Comparison of ENCODE assay signal across 10 cellular contexts in the genomic region with DNA sequence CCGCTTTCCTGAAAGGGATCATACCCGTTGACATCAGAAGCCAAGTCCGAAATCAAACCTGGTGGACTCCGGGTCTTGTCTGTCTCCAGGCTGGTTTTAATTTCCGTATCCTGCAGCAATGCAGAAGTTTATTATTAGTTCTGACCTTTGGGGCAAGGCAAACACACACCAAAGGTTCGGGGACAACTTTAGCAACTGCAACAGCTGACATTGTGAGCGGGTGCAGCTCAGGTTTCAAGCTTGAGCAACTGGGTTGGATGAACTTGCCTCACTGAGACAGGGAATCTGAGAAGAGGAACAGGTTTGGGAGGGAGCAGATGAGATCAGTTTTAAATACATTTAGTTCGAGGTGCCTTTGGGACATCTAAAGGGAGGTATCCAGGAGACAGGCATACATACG.
DNase-seq lines count a peak whose midpoint lies in the region; ATAC-seq and TF ChIP-seq lines count a peak whose summit lies in the region.
"Had no signal": no experiment of that assay in that cellular context is flagged by ENCODE, and none has a peak within 500 bp of the region (broad histone marks: within the 10 kb centered on the region; RNA-seq: fewer than 3 reads in every experiment).

No MANE protein-coding gene starts in this region.

- H3K27ac ChIP-seq in Panc1 (ENCODE audit: low read length): peak overlapping the region; percentile 97; the same call in 1 of the 2 replicates

- peak; percentile 17 for DNase-seq in DMS53 (lab: John Stamatoyannopoulos, UW)
- DNase-seq in DMS53 treated with DMSO at 0.1 percent for 48 hours (lab: John Stamatoyannopoulos, UW; ENCODE audit: unreplicated experiment): no peak
- DNase-seq in Panc1 (ENCODE audit: low read depth, low spot score): no peak
- peak; percentile 45 for DNase-seq in fibroblast of mammary gland (ENCODE audit: low read depth)
- DNase-seq in COLO829 (ENCODE audit: low spot score): no peak
- DNase-seq in NCI-H2029 treated with DMSO at 0.1 percent for 48 hours (lab: John Stamatoyannopoulos, UW): no peak
- DNase-seq: 8988T, T-helper 9 cell had no signal

- H3K27me3 ChIP-seq in Panc1 (ENCODE audit: control insufficient read depth, insufficient read depth, low read length): no peaks in the 10 kb centered on the region
- no peaks in the 10 kb centered on the region for H3K27me3 ChIP-seq in skeletal muscle satellite cell (ENCODE audit: control insufficient read depth, insufficient read depth, low read length)

- no peaks in the 10 kb centered on the region for H3K36me3 ChIP-seq in Panc1 (ENCODE audit: control insufficient read depth, insufficient read depth, low read length)
- no peaks in the 10 kb centered on the region for H3K36me3 ChIP-seq in skeletal muscle satellite cell (ENCODE audit: insufficient read depth, low read length)

- intact Hi-C loops in Panc1 (cut with micrococcal nuclease; ENCODE audit: unreplicated experiment): loop anchor here (10.0 kb wide), 2 partner anchors 144 to 424 kb away; no protein-coding TSS in a partner anchor

- TF ChIP-seq CTCF in Panc1 (IDR thresholded peaks at IDR 0.05) (no peak), fibroblast of mammary gland (conservative IDR thresholded peaks at IDR 0.05; ENCODE audit: control insufficient read depth, insufficient read depth, low read depth, low read length) (no peak)

- POLR2A ChIA-PET in Panc1 (lab: Charles Lee): no interaction called here

- H3K9me3 ChIP-seq in Panc1 (ENCODE audit: control insufficient read depth, insufficient read depth, low read depth, low read length) (no peaks in the 10 kb centered on the region), skeletal muscle satellite cell (replicated peaks; ENCODE audit: low read length) (no peaks in the 10 kb centered on the region)

- in situ Hi-C loops in Panc1 (cut with HindIII; ENCODE audit: low pct_unique_long_range_greater_than_20kb, low sequenced_read_pairs): no loop called here

- BruUV-seq in Panc1 (replicated peaks; lab: Mats Ljungman, UMichigan): no TSS peak

- CTCF ChIA-PET in Panc1 (lab: Charles Lee): interaction anchor here (0.7 kb wide), 1 partner anchor 21 kb away, joined by 5 read pairs; no protein-coding TSS in a partner anchor

- peak overlapping the region; percentile 77 for H3K9ac ChIP-seq in skeletal muscle satellite cell (ENCODE audit: low read depth, low read length)

- no peak for ATAC-seq in Panc1
- no peak for ATAC-seq in GM18498 (IDR thresholded peaks at IDR 0.05; ENCODE audit: unreplicated experiment)

- H3K4me2 ChIP-seq in skeletal muscle satellite cell (ENCODE audit: low read length): peak overlapping the region; percentile 86

- H3K4me1 ChIP-seq in Panc1 (ENCODE audit: control insufficient read depth, insufficient read depth, low read length) (peaks cover 4% of the 10 kb centered on the region; the same call in 1 of the 2 replicates), skeletal muscle satellite cell (ENCODE audit: control insufficient read depth, insufficient read depth, low read length) (peaks cover 11% of the 10 kb centered on the region)

- H3K4me3 ChIP-seq in Panc1 (ENCODE audit: low read depth in 2 of 2, low read length in 2 of 2) (no peak overlapping the region), fibroblast of mammary gland (ENCODE audit: control insufficient read depth, low read depth, low read length) (no peak overlapping the region), skeletal muscle satellite cell (ENCODE audit: low read length) (no peak overlapping the region)

Comparison
In these comparisons a context has a peak if more than half of its experiments do, and no peak if none do; other contexts are left out.
1. DNase-seq: peak in DMS53 (single experiment) and fibroblast of mammary gland (single experiment); none in DMS53 treated with DMSO at 0.1 percent for 48 hours (single experiment), Panc1 (single experiment), COLO829 (single experiment) and NCI-H2029 treated with DMSO at 0.1 percent for 48 hours (single experiment).